ENCODE assay signal across 2 cellular contexts in the genomic region with DNA sequence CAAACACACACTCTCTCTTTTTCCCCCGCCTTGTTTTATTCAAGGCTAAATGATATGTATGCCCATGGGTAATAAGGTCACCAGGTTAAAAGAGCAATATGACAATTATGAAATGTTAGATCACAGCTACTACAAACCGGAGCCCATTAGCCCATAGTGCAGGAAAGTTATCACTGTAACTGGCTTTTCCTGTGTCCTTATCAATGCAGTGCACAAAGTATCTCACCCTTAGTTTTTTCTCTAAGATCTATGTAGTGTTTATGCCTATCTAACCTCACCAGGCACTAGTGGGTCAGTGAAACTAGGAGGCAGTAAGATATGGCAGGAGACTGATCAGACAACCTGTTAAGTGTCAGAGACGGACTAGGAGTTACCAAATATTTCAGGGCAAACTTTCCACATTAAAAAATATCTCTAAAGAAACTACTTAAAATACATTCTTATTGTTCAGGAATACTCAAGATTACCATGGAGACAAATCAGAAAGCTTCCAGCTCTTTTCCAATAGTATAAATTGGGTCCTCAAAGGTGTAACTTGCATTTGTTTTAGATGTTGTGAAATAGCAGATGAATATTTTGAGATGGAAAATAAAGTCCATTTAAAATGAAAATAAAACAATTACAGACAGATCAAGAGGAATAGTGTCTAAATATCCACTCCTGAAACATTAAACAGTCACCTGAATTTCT.
A peak's percentile ranks its signal among the peaks of the same experiment; 100 is the strongest.
TF ChIP-seq lines count a peak whose summit lies in the region.

No MANE protein-coding gene starts in this region.

TF ChIP-seq in IMR-90, 13 proteins besides CTCF, POLR2A, EP300 and RAD21:
- TF ChIP-seq, protein P1, sequence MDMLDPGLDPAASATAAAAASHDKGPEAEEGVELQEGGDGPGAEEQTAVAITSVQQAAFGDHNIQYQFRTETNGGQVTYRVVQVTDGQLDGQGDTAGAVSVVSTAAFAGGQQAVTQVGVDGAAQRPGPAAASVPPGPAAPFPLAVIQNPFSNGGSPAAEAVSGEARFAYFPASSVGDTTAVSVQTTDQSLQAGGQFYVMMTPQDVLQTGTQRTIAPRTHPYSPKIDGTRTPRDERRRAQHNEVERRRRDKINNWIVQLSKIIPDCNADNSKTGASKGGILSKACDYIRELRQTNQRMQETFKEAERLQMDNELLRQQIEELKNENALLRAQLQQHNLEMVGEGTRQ (IDR thresholded peaks at IDR 0.05; ENCODE audit: low read depth, low read length): no peak
- TF ChIP-seq CEBPB (IDR thresholded peaks at IDR 0.05; ENCODE audit: low read depth, low read length): peak; percentile 27; the same call in 1 of the 2 replicates

TF ChIP-seq in endothelial cell of umbilical vein, 7 proteins besides CTCF, POLR2A, EP300 and RAD21 (continued from another document):
- TF ChIP-seq POLR2AphosphoS5 (IDR thresholded peaks at IDR 0.05; ENCODE audit: insufficient read depth, low read depth, low read length): no peak
